Comparison of ENCODE assay signal across 4 cellular contexts in genomic region chr1:161664689-161665088, GRCh38. TPM values are rescaled to one million over a fixed set of nuclear protein-coding genes. Genes with fewer than 3 reads are reported as not detected.
"Had no signal": no experiment of that assay in that cellular context is flagged by ENCODE, and none has a peak within 500 bp of the region (broad histone marks: within the 10 kb centered on the region; RNA-seq: fewer than 3 reads in every experiment).

No MANE protein-coding gene starts in this region.

RNA-seq across cellular contexts. Expression of gene FCGR2B, which starts 1.7 kb away (rescaled TPM):
- total RNA-seq: HepG2, HT-29, IMR-90 had no signal
- polyA plus RNA-seq: HepG2, IMR-90 had no signal

RNA-seq across cellular contexts. Expression of gene FCGR3B, which starts 33.7 kb away (rescaled TPM):
- total RNA-seq: HepG2, HT-29, HT1080, IMR-90 had no signal
- polyA plus RNA-seq: HepG2, IMR-90 had no signal

RNA-seq across cellular contexts. Expression of gene FCRLA, which starts 42.3 kb away (rescaled TPM):
- total RNA-seq: HepG2, HT-29 had no signal
- polyA plus RNA-seq: HepG2 had no signal
